10 cellular contexts compared by ENCODE assay signal in the genomic region with DNA sequence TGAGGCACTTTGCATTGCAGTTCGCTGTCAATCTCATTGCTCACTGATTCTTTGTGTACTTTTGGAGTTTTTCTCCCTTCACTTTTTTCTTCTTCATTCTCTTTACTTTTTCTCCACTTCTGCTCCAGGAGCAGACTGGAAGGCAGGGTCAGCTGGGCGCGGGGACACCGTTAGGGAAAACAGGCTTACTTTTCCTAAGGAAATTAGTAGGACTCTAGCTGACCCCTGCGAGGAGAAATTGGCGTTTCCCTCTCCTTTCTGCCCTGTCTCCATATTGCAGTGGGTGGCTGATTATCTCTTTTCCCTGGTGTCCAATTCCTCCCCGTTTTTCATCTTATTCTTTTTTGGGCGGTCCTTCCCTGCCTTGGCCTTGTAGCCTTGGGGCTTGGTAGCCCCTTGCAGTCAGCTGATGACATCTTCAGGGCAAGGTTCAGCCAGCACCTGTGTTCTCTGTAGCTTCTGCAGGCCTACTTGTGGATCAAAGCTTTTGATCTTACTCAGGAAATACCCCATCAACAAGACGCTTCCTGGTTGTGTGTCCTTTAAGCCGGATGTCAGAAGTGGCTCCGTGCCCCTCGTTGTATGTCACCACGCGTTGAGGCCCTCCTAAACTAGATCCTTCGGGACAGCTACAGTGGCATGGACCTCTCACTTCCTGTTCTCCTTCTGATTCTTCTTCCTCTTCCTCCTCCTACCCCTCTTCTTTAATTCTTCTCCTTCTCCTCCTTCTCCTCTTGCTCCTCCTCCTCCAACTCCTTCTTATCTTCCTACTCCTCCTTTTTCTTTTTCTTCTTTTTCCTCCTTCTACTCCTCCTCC. TPM values are rescaled to one million over a fixed set of nuclear protein-coding genes. Genes with fewer than 3 reads are reported as not detected.
DNase-seq lines count a peak whose midpoint lies in the region; ATAC-seq and TF ChIP-seq lines count a peak whose summit lies in the region.
"Had no signal": no experiment of that assay in that cellular context is flagged by ENCODE, and none has a peak within 500 bp of the region (broad histone marks: within the 10 kb centered on the region; RNA-seq: fewer than 3 reads in every experiment).

No MANE protein-coding gene starts in this region.

- H3K27me3 ChIP-seq in KMS-11 (ENCODE audit: insufficient read depth, low read depth) (no peaks in the 10 kb centered on the region), GM23338 (ENCODE audit: insufficient read depth) (no peaks in the 10 kb centered on the region)
- H3K27me3 ChIP-seq: left lung had no signal

- H4K20me1 ChIP-seq in KMS-11 (ENCODE audit: insufficient read depth): no peaks in the 10 kb centered on the region
- H4K20me1 ChIP-seq in GM23338 (replicated peaks; ENCODE audit: insufficient read depth): no peaks in the 10 kb centered on the region; the same call in 1 of the 2 replicates

- peak overlapping the region; percentile 91 for H3K4me2 ChIP-seq in KMS-11
- no peak overlapping the region for H3K4me2 ChIP-seq in GM23338

- no peaks in the 10 kb centered on the region for H3K27me3 Mint-ChIP-seq in effector memory CD8-positive, alpha-beta T cell
- H3K27me3 Mint-ChIP-seq in GM23338 (ENCODE audit: insufficient read depth, low read depth, poor library complexity): peaks cover 3% of the 10 kb centered on the region

- peak overlapping the region; percentile 93 for H3K27ac ChIP-seq in KMS-11
- H3K27ac ChIP-seq in GM23338 (ENCODE audit: low read depth): no peak overlapping the region

- H3K4me1 Mint-ChIP-seq in effector memory CD8-positive, alpha-beta T cell (ENCODE audit: low read depth in 2 of 2): peaks cover 38 to 40% of the 10 kb centered on the region in 2 donors
- H3K4me1 Mint-ChIP-seq in GM23338: peaks cover 14% of the 10 kb centered on the region; the same call in 2 of the 3 replicates

- peak overlapping the region; percentile 93 to 95 for H3K27ac Mint-ChIP-seq in effector memory CD8-positive, alpha-beta T cell
- no peak overlapping the region for H3K27ac Mint-ChIP-seq in GM23338

- ATAC-seq in GM18907 (IDR thresholded peaks at IDR 0.05; ENCODE audit: unreplicated experiment): peak; percentile 23
- ATAC-seq in effector memory CD8-positive, alpha-beta T cell (replicated peaks): peak; percentile 48
- ATAC-seq in GM21360 (IDR thresholded peaks at IDR 0.05; ENCODE audit: unreplicated experiment): no peak
- no peak for ATAC-seq in GM23338

- H3K9me2 ChIP-seq in GM23338 (ENCODE audit: insufficient read depth): no peaks in the 10 kb centered on the region

- H3K4me1 ChIP-seq in KMS-11 (ENCODE audit: low read depth, poor library complexity, severe bottlenecking) (peaks cover 37% of the 10 kb centered on the region), GM23338 (ENCODE audit: insufficient read depth) (no peaks in the 10 kb centered on the region)

- peak overlapping the region; percentile 91; the same call in 1 of the 2 replicates for H3K9ac ChIP-seq in KMS-11

- no peak for TF ChIP-seq CTCF in KMS-11 (conservative IDR thresholded peaks at IDR 0.05; ENCODE audit: low read depth, low read length)
- no peak for TF ChIP-seq CTCF in GM23338 (conservative IDR thresholded peaks at IDR 0.05; ENCODE audit: low read depth in 2 of 2)

- no peaks in the 10 kb centered on the region for H3K36me3 ChIP-seq in KMS-11 (ENCODE audit: insufficient read depth)
- H3K36me3 ChIP-seq in GM23338 (ENCODE audit: insufficient read depth): no peaks in the 10 kb centered on the region
- H3K36me3 ChIP-seq: left lung had no signal

- peaks cover 11% of the 10 kb centered on the region for H3K36me3 Mint-ChIP-seq in effector memory CD8-positive, alpha-beta T cell (ENCODE audit: insufficient read depth)
- H3K36me3 Mint-ChIP-seq in GM23338 (ENCODE audit: low read depth): peaks cover 15% of the 10 kb centered on the region

- no peak for DNase-seq in effector memory CD8-positive, alpha-beta T cell
- peak; percentile 25 for DNase-seq in stimulated activated CD8-positive, alpha-beta memory T cell treated with anti-CD3 and anti-CD28 coated beads, Interleukin-4, amount 100 ng/mL, for 48 hours
- DNase-seq in inferior parietal cortex (ENCODE audit: extremely low spot score): no peak
- no peak for DNase-seq in OCI-M2 (lab: John Stamatoyannopoulos, UW; ENCODE audit: unreplicated experiment)
- no peak for DNase-seq in GM23338 (ENCODE audit: low spot score)
- DNase-seq: NCI-H82 had no signal

- no peak overlapping the region for H3K4me3 ChIP-seq in KMS-11 (IDR thresholded peaks at IDR 0.05; ENCODE audit: insufficient read depth, low read depth, low read length)
- H3K4me3 ChIP-seq in GM23338: no peak overlapping the region

- H3K9me3 Mint-ChIP-seq in effector memory CD8-positive, alpha-beta T cell: no peaks in the 10 kb centered on the region
- H3K9me3 Mint-ChIP-seq in GM23338: no peaks in the 10 kb centered on the region

- H2AFZ ChIP-seq in KMS-11 (ENCODE audit: low read depth) (no peak overlapping the region; the same call in 1 of the 2 replicates), GM23338 (no peak overlapping the region)

- peak overlapping the region; percentile 68 to 79 for H3K4me3 Mint-ChIP-seq in effector memory CD8-positive, alpha-beta T cell
- H3K4me3 Mint-ChIP-seq in GM23338: no peak overlapping the region

- no peaks in the 10 kb centered on the region for H3F3A ChIP-seq in GM23338 (replicated peaks; ENCODE audit: low read depth)

- H3K79me2 ChIP-seq in KMS-11 (ENCODE audit: insufficient read depth, low read depth) (no peaks in the 10 kb centered on the region), GM23338 (replicated peaks; ENCODE audit: insufficient read depth) (peaks cover 11% of the 10 kb centered on the region; the same call in 1 of the 2 replicates)

TF ChIP-seq in GM23338, 12 proteins besides CTCF, POLR2A, EP300 and RAD21:
- TF ChIP-seq POLR2AphosphoS5 (IDR thresholded peaks at IDR 0.05; ENCODE audit: low read depth): no peak
- TF ChIP-seq, protein P1, sequence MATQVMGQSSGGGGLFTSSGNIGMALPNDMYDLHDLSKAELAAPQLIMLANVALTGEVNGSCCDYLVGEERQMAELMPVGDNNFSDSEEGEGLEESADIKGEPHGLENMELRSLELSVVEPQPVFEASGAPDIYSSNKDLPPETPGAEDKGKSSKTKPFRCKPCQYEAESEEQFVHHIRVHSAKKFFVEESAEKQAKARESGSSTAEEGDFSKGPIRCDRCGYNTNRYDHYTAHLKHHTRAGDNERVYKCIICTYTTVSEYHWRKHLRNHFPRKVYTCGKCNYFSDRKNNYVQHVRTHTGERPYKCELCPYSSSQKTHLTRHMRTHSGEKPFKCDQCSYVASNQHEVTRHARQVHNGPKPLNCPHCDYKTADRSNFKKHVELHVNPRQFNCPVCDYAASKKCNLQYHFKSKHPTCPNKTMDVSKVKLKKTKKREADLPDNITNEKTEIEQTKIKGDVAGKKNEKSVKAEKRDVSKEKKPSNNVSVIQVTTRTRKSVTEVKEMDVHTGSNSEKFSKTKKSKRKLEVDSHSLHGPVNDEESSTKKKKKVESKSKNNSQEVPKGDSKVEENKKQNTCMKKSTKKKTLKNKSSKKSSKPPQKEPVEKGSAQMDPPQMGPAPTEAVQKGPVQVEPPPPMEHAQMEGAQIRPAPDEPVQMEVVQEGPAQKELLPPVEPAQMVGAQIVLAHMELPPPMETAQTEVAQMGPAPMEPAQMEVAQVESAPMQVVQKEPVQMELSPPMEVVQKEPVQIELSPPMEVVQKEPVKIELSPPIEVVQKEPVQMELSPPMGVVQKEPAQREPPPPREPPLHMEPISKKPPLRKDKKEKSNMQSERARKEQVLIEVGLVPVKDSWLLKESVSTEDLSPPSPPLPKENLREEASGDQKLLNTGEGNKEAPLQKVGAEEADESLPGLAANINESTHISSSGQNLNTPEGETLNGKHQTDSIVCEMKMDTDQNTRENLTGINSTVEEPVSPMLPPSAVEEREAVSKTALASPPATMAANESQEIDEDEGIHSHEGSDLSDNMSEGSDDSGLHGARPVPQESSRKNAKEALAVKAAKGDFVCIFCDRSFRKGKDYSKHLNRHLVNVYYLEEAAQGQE (IDR thresholded peaks at IDR 0.05; ENCODE audit: unreplicated experiment): no peak

RNA-seq across cellular contexts. Expression of a gene that starts 36.1 kb away (rescaled TPM):
- total RNA-seq in GM23338 (2014; rRNA removed; shearing (Covaris generic)): 9.6 and 16.9 TPM in 2 replicates
- 197 and 206 TPM in 2 replicates for polyA plus RNA-seq in GM23338 (2016; fragmentation: Nextera tagmentation; extraction: Ambion mirVana)

Comparison
In these comparisons a context has a peak if more than half of its experiments do, and no peak if none do; other contexts are left out.
1. ATAC-seq: peak in GM18907 (single experiment) and effector memory CD8-positive, alpha-beta T cell (single experiment); none in GM21360 (single experiment) and GM23338 (single experiment).